In the genomic region with DNA sequence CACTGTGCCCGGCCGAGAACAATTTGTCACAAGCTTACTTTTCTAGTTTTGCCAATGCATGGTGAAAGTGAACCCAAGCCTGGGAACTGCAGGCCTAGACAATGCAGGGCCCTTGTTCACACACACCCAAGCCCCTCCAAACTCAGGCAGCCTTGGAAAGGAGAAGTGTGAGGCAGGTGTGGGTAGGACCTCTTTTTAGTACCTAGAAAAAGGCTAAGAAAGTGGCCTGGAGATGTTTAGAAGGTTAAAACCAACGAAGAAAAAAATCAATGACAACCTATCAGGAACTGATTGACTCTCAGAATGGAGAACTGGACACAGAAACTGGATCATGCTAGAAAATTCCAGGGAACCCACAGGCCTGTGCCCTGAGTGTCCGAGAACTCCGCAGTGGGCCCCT, we compare ENCODE assay signal across 27 cellular contexts. TPM values are rescaled to one million over a fixed set of nuclear protein-coding genes. Genes with fewer than 3 reads are reported as not detected.
DNase-seq lines count a peak whose midpoint lies in the region; ATAC-seq and TF ChIP-seq lines count a peak whose summit lies in the region.
"Had no signal": no experiment of that assay in that cellular context is flagged by ENCODE, and none has a peak within 500 bp of the region (broad histone marks: within the 10 kb centered on the region; RNA-seq: fewer than 3 reads in every experiment).

No MANE protein-coding gene starts in this region.

- H3K4me3 Mint-ChIP-seq in CD14-positive monocyte: no peak overlapping the region
- H3K4me3 Mint-ChIP-seq in dendritic cell treated with granulocyte-macrophage colony-stimulating factor and Interleukin-4, amounts not matched to agents 40 ng/mL and 50 ng/mL, for 4 days: no peak overlapping the region
- H3K4me3 Mint-ChIP-seq: activated CD4-positive, alpha-beta memory T cell treated with anti-CD3 and anti-CD28 coated beads for 36 hours; activated T-helper 17 cell treated with anti-CD3 and anti-CD28 coated beads, Interleukin-2, amount 50 U/mL, for 72 hours; GM23338; nephron progenitor cell had no signal

- H3K4me3 ChIP-seq in NT2/D1 (ENCODE audit: insufficient read length, low read depth): no peak overlapping the region
- H3K4me3 ChIP-seq in gastrocnemius medialis: no peak overlapping the region
- H3K4me3 ChIP-seq in PC-3 (ENCODE audit: low read length): no peak overlapping the region
- H3K4me3 ChIP-seq: breast epithelium, GM23338, stomach, tibial nerve had no signal

- TF ChIP-seq CTCF in CD14-positive monocyte (IDR thresholded peaks at IDR 0.05) (no peak), gastrocnemius medialis (IDR thresholded peaks at IDR 0.05 in 4 of 5, conservative IDR thresholded peaks at IDR 0.05 in 1 of 5) (no peak), PC-3 (conservative IDR thresholded peaks at IDR 0.05; ENCODE audit: low read depth, low read length) (no peak)

- no peaks in the 10 kb centered on the region for H3F3A ChIP-seq in PC-3 (ENCODE audit: low read length, unreplicated experiment)

- peaks cover 59 to 88% of the 10 kb centered on the region in 2 donors for H3K36me3 Mint-ChIP-seq in CD14-positive monocyte
- peaks cover 98% of the 10 kb centered on the region for H3K36me3 Mint-ChIP-seq in dendritic cell treated with granulocyte-macrophage colony-stimulating factor and Interleukin-4, amounts not matched to agents 40 ng/mL and 50 ng/mL, for 4 days (ENCODE audit: low read depth)

- no peaks in the 10 kb centered on the region for H3K9me3 Mint-ChIP-seq in CD14-positive monocyte
- H3K9me3 Mint-ChIP-seq in dendritic cell treated with granulocyte-macrophage colony-stimulating factor and Interleukin-4, amounts not matched to agents 40 ng/mL and 50 ng/mL, for 4 days: no peaks in the 10 kb centered on the region
- H3K9me3 Mint-ChIP-seq: activated CD4-positive, alpha-beta memory T cell treated with anti-CD3 and anti-CD28 coated beads for 36 hours; activated T-helper 17 cell treated with anti-CD3 and anti-CD28 coated beads, Interleukin-2, amount 50 U/mL, for 72 hours; GM23338; nephron progenitor cell had no signal

- H3K9me3 ChIP-seq in NT2/D1 (ENCODE audit: insufficient read depth, low read length) (no peaks in the 10 kb centered on the region; the same call in 1 of the 2 replicates), gastrocnemius medialis (no peaks in the 10 kb centered on the region), PC-3 (ENCODE audit: low read length) (no peaks in the 10 kb centered on the region)
- H3K9me3 ChIP-seq: BE2C, breast epithelium, stomach, tibial nerve had no signal

- intact Hi-C loops in CD14-positive monocyte (cut with micrococcal nuclease) (no loop called here), gastrocnemius medialis (cut with DNase I; ENCODE audit: low total_unique reads) (no loop called here), PC-3 (cut with micrococcal nuclease) (no loop called here)
- intact Hi-C loops in dendritic cell treated with granulocyte-macrophage colony-stimulating factor and Interleukin-4, amounts not matched to agents 40 ng/mL and 50 ng/mL, for 4 days (cut with micrococcal nuclease): loop anchor here (10.0 kb wide), 1 partner anchor 141 kb away; no protein-coding TSS in a partner anchor

- DNase-seq in CD14-positive monocyte (ENCODE audit: low spot score): no peak
- no peak for DNase-seq in NT2/D1 (ENCODE audit: low read depth, low spot score)
- DNase-seq in gastrocnemius medialis: no peak
- DNase-seq in amniotic stem cell (lab: John Stamatoyannopoulos, UW): no peak
- no peak for DNase-seq in iPS-NIHi11 (ENCODE audit: low spot score)
- DNase-seq in PC-3: no peak
- DNase-seq: ACHN; activated CD4-positive, alpha-beta memory T cell treated with anti-CD3 and anti-CD28 coated beads for 36 hours; activated CD8-positive, alpha-beta memory T cell treated with anti-CD3 and anti-CD28 coated beads, Interleukin-2, amount 50 U/mL, for 48 hours; activated naive CD4-positive, alpha-beta T cell treated with anti-CD3 and anti-CD28 coated beads, Interleukin-2, amount 50 U/mL, for 16 hours; BE2C; COR-L47; GDM1; hippocampal formation; NCI-H2107; nephron progenitor cell; RPMI8226; stimulated activated CD4-positive, alpha-beta T cell treated with anti-CD3 and anti-CD28 coated beads, Interleukin-1b, Interleukin-23, amount 100 ng/mL, for 48 hours; stomach had no signal

- no peak overlapping the region for H3K4me2 ChIP-seq in PC-3 (ENCODE audit: low read length)
- H3K4me2 ChIP-seq: GM23338 had no signal

- no peak for ATAC-seq in gastrocnemius medialis
- no peak for ATAC-seq in PC-3
- no peak for ATAC-seq in SK-N-SH treated with all-trans-retinoic acid at 6 μM for 48 hours
- ATAC-seq: activated CD4-positive, CD25-positive, alpha-beta regulatory T cell treated with anti-CD3 and anti-CD28 coated beads, Interleukin-2, amount 50 U/mL, for 24 hours; activated T-helper 17 cell treated with anti-CD3 and anti-CD28 coated beads, Interleukin-2, amount 50 U/mL, for 72 hours; GM23338 had no signal

- peak overlapping the region; percentile 21 for H3K9ac ChIP-seq in NT2/D1 (ENCODE audit: insufficient read length, low read depth)
- no peak overlapping the region for H3K9ac ChIP-seq in PC-3 (ENCODE audit: low read length)
- H3K9ac ChIP-seq: parathyroid adenoma had no signal

- H4K20me1 ChIP-seq in PC-3 (ENCODE audit: low read length): no peaks in the 10 kb centered on the region

- no peak for TF ChIP-seq POLR2A in gastrocnemius medialis (IDR thresholded peaks at IDR 0.05)

- in situ Hi-C loops in gastrocnemius medialis (cut with MboI; ENCODE audit: low sequenced_read_pairs in 4 of 4): loop anchor here in 3 of 4 donors (25.0 kb wide), 1 partner anchor 321 kb away; the partner anchor contains the start of gene MESP1 (in 3 of the 3)

- H3K27ac ChIP-seq in gastrocnemius medialis (peak overlapping the region in 3 of 4 donors; percentile 10 to 56 (median 20)), PC-3 (ENCODE audit: low read length) (no peak overlapping the region)
- H3K27ac ChIP-seq: breast epithelium, parathyroid adenoma, tibial nerve had no signal

- no TSS peak for BruUV-seq in PC-3 (replicated peaks; lab: Mats Ljungman, UMichigan)

- H3K27me3 ChIP-seq in NT2/D1 (ENCODE audit: insufficient read depth, insufficient read length): no peaks in the 10 kb centered on the region
- H3K27me3 ChIP-seq in gastrocnemius medialis: no peaks in the 10 kb centered on the region
- H3K27me3 ChIP-seq in PC-3 (ENCODE audit: low read length): no peaks in the 10 kb centered on the region
- H3K27me3 ChIP-seq: BE2C, breast epithelium, stomach, tibial nerve had no signal

- CTCF ChIA-PET in PC-3 (lab: Charles Lee): no interaction called here

- POLR2A ChIA-PET in PC-3 (lab: Charles Lee; ENCODE audit: unreplicated experiment): no interaction called here

- H3K79me2 ChIP-seq in PC-3 (ENCODE audit: low read length): no peaks in the 10 kb centered on the region
- H3K79me2 ChIP-seq: parathyroid adenoma had no signal

- H3K27me3 Mint-ChIP-seq in CD14-positive monocyte (ENCODE audit: low read depth in 3 of 3): peaks cover 0 to 2% (median 2%) of the 10 kb centered on the region in 3 donors
- H3K27me3 Mint-ChIP-seq in dendritic cell treated with granulocyte-macrophage colony-stimulating factor and Interleukin-4, amounts not matched to agents 40 ng/mL and 50 ng/mL, for 4 days: no peaks in the 10 kb centered on the region
- H3K27me3 Mint-ChIP-seq: activated CD4-positive, alpha-beta memory T cell treated with anti-CD3 and anti-CD28 coated beads for 36 hours; activated T-helper 17 cell treated with anti-CD3 and anti-CD28 coated beads, Interleukin-2, amount 50 U/mL, for 72 hours had no signal

- peaks cover 20% of the 10 kb centered on the region for H3K4me1 Mint-ChIP-seq in CD14-positive monocyte
- H3K4me1 Mint-ChIP-seq in dendritic cell treated with granulocyte-macrophage colony-stimulating factor and Interleukin-4, amounts not matched to agents 40 ng/mL and 50 ng/mL, for 4 days (ENCODE audit: low read depth): peaks cover 63% of the 10 kb centered on the region

- H3K36me3 ChIP-seq in NT2/D1 (ENCODE audit: insufficient read depth, insufficient read length, low read length) (peaks cover 87% of the 10 kb centered on the region), gastrocnemius medialis (peaks cover 0 to 67% of the 10 kb centered on the region in 2 donors), PC-3 (ENCODE audit: low read depth, low read length) (0 out of 2 replicates have a peak, but pooled peaks cover 5% of the 10 kb centered on the region)

- no peak overlapping the region for H2AFZ ChIP-seq in PC-3 (ENCODE audit: low read length)
- H2AFZ ChIP-seq: GM23338, parathyroid adenoma had no signal

- H3K9me2 ChIP-seq in PC-3 (replicated peaks; ENCODE audit: low read length): no peaks in the 10 kb centered on the region

- peak overlapping the region in 4 of 7 donors; percentile 15 to 67 (median 44) for H3K27ac Mint-ChIP-seq in CD14-positive monocyte
- H3K27ac Mint-ChIP-seq in dendritic cell treated with granulocyte-macrophage colony-stimulating factor and Interleukin-4, amounts not matched to agents 40 ng/mL and 50 ng/mL, for 4 days: peak overlapping the region; percentile 13
- H3K27ac Mint-ChIP-seq: activated CD4-positive, alpha-beta memory T cell treated with anti-CD3 and anti-CD28 coated beads for 36 hours; activated T-helper 17 cell treated with anti-CD3 and anti-CD28 coated beads, Interleukin-2, amount 50 U/mL, for 72 hours; GM23338; nephron progenitor cell had no signal

- H3K4me1 ChIP-seq in NT2/D1 (ENCODE audit: insufficient read depth, insufficient read length) (peaks cover 23% of the 10 kb centered on the region), gastrocnemius medialis (no peaks in the 10 kb centered on the region), PC-3 (ENCODE audit: insufficient read depth, low read length) (no peaks in the 10 kb centered on the region)
- H3K4me1 ChIP-seq: breast epithelium, parathyroid adenoma, tibial nerve had no signal

TF ChIP-seq in SK-N-SH treated with all-trans-retinoic acid at 6 μM for 48 hours, 23 proteins besides CTCF, POLR2A, EP300 and RAD21 (continues in another document):
- no peak for TF ChIP-seq CSRNP3 (CRISPR knock-in tag; IDR thresholded peaks at IDR 0.05)
- no peak for TF ChIP-seq PPARA (CRISPR knock-in tag; IDR thresholded peaks at IDR 0.05; ENCODE audit: borderline replicate concordance)
- TF ChIP-seq OSR1 (CRISPR knock-in tag; IDR thresholded peaks at IDR 0.05): no peak

RNA-seq across cellular contexts. Expression of gene IDH2, which starts 18.8 kb away (rescaled TPM):
- 100 to 1,000 TPM in 1 of 2 donors, 10 to 100 TPM in 1; 82.2 to 115 TPM for polyA plus RNA-seq in CD14-positive monocyte
- 100 to 1,000 TPM; 349 to 547 (median 423) TPM for total RNA-seq in gastrocnemius medialis
- total RNA-seq in PC-3 (2014; rRNA removed): 80.6 and 94.1 TPM in 2 replicates
